Comparison of ENCODE assay signal across 4 cellular contexts in the genomic region with DNA sequence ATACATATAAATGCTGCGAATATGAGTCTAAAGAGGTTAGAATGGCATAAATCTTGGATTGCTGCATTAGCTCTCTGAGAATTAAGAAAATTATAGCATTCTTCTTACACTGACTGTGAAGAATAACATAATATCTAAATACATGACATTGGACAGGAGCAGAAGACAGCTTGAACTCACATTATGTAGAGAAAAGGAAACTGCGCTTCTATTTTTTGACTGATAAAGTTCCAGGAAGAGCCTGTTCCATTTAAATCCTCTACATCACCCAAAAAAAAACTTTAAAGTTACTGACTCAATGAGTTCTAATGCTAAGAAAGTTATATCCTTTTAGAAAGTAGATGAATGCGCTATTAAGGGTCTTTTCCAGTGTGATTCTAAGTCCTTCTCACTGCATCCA. TPM values are rescaled to one million over a fixed set of nuclear protein-coding genes. Genes with fewer than 3 reads are reported as not detected.
"Had no signal": no experiment of that assay in that cellular context is flagged by ENCODE, and none has a peak within 500 bp of the region (broad histone marks: within the 10 kb centered on the region; RNA-seq: fewer than 3 reads in every experiment).

No MANE protein-coding gene starts in this region.

RNA-seq across cellular contexts. Expression of a gene that starts 17.4 kb away (rescaled TPM):
- total RNA-seq: LHCN-M2, M059J, MCF 10A, NCI-H460 had no signal

RNA-seq across cellular contexts. Expression of a gene that starts 27.8 kb away (rescaled TPM):
- total RNA-seq: LHCN-M2, M059J, MCF 10A, NCI-H460 had no signal
